Comparison of ENCODE assay signal across 9 cellular contexts in genomic region chr9:91680998-91681397, GRCh38.
DNase-seq lines count a peak whose midpoint lies in the region; ATAC-seq and TF ChIP-seq lines count a peak whose summit lies in the region.
"Had no signal": no experiment of that assay in that cellular context is flagged by ENCODE, and none has a peak within 500 bp of the region (broad histone marks: within the 10 kb centered on the region; RNA-seq: fewer than 3 reads in every experiment).

No MANE protein-coding gene starts in this region.

- no peak overlapping the region for H3K27ac Mint-ChIP-seq in activated CD4-positive, alpha-beta T cell treated with anti-CD3 and anti-CD28 coated beads, Interleukin-2, amount 10 ng/mL, durations not matched to agents 7 days and 5 days
- H3K27ac Mint-ChIP-seq: CD8-positive, alpha-beta T cell had no signal

- H3K18ac ChIP-seq in mesenchymal stem cell (ENCODE audit: low read depth in 1 of 2, low read length in 2 of 2), result no peak overlapping the region

- H3K9me3 ChIP-seq in GM23248 (ENCODE audit: low read depth), result no peaks in the 10 kb centered on the region
- H3K9me3 ChIP-seq in OCI-LY3 (ENCODE audit: insufficient read depth, low read length), result no peaks in the 10 kb centered on the region
- H3K9me3 ChIP-seq in mesenchymal stem cell (ENCODE audit: control insufficient read depth, low read length), result no peaks in the 10 kb centered on the region

- H3K36me3 ChIP-seq in ACC112 (ENCODE audit: insufficient read depth, low read length) (no peaks in the 10 kb centered on the region), GM23248 (ENCODE audit: low read depth) (no peaks in the 10 kb centered on the region), OCI-LY3 (replicated peaks; ENCODE audit: low read depth, low read length) (no peaks in the 10 kb centered on the region), mesenchymal stem cell (ENCODE audit: control insufficient read depth in 1 of 2, insufficient read depth in 2 of 2, low read depth in 1 of 2, low read length in 2 of 2) (no peaks in the 10 kb centered on the region)

- 87 to 90% methylated on average over 11 to 15 of the region's 15 CpGs for WGBS in GM23248 (ENCODE audit: low coverage in 1 of 2, low lambda C conversion rate in 2 of 2, missing lambda C conversion rate in 2 of 2), 2 experiments
- WGBS in mesenchymal stem cell, result 92% methylated on average over 15 of the region's 15 CpGs

- no peak overlapping the region for H3K23ac ChIP-seq in mesenchymal stem cell (ENCODE audit: low read length in 2 of 2)

- H3K36me3 Mint-ChIP-seq in activated CD4-positive, alpha-beta T cell treated with anti-CD3 and anti-CD28 coated beads, Interleukin-2, amount 10 ng/mL, durations not matched to agents 7 days and 5 days (ENCODE audit: low read depth), result no peaks in the 10 kb centered on the region
- H3K36me3 Mint-ChIP-seq: CD14-positive monocyte; CD8-positive, alpha-beta T cell had no signal

- no peak overlapping the region for H4K8ac ChIP-seq in mesenchymal stem cell (ENCODE audit: low read length)

- H2BK5ac ChIP-seq in mesenchymal stem cell (ENCODE audit: low read depth, low read length, poor library complexity, severe bottlenecking), result no peak overlapping the region

- H3K4me1 Mint-ChIP-seq in activated CD4-positive, alpha-beta T cell treated with anti-CD3 and anti-CD28 coated beads, Interleukin-2, amount 10 ng/mL, durations not matched to agents 7 days and 5 days, result peaks cover 4% of the 10 kb centered on the region

- POLR2A ChIA-PET in activated CD4-positive, alpha-beta T cell treated with anti-CD3 and anti-CD28 coated beads, Interleukin-2, amount 10 ng/mL, durations not matched to agents 7 days and 5 days (lab: Charles Lee), result no interaction called here

- H3K27me3 ChIP-seq in ACC112 (ENCODE audit: insufficient read depth, low read length) (no peaks in the 10 kb centered on the region), GM23248 (replicated peaks; ENCODE audit: insufficient read depth) (no peaks in the 10 kb centered on the region), OCI-LY3 (ENCODE audit: low read depth, low read length) (peaks cover 30% of the 10 kb centered on the region), mesenchymal stem cell (ENCODE audit: control insufficient read depth in 1 of 2, insufficient read depth in 1 of 2, low read length in 2 of 2) (no peaks in the 10 kb centered on the region)

- no peak overlapping the region for H2BK12ac ChIP-seq in mesenchymal stem cell (ENCODE audit: low read length in 2 of 2)

- H3K4me3 ChIP-seq in ACC112 (ENCODE audit: low read depth, low read length), result no peak overlapping the region
- no peak overlapping the region for H3K4me3 ChIP-seq in GM23248
- H3K4me3 ChIP-seq in OCI-LY3 (ENCODE audit: low read length), result peak overlapping the region; percentile 80
- no peak overlapping the region for H3K4me3 ChIP-seq in mesenchymal stem cell (ENCODE audit: insufficient read depth in 1 of 2, low read depth in 1 of 2, low read length in 2 of 2)

- H3K79me1 ChIP-seq in mesenchymal stem cell (replicated peaks; ENCODE audit: low read length, poor library complexity, severe bottlenecking), result no peaks in the 10 kb centered on the region

- CTCF ChIA-PET in activated CD4-positive, alpha-beta T cell treated with anti-CD3 and anti-CD28 coated beads, Interleukin-2, amount 10 ng/mL, durations not matched to agents 7 days and 5 days (lab: Charles Lee), result no interaction called here

- H3K79me2 ChIP-seq in ACC112 (ENCODE audit: control insufficient read depth, insufficient read depth, low read length, unreplicated experiment), result no peaks in the 10 kb centered on the region
- H3K79me2 ChIP-seq in GM23248 (ENCODE audit: insufficient read depth), result no peaks in the 10 kb centered on the region
- no peaks in the 10 kb centered on the region for H3K79me2 ChIP-seq in OCI-LY3 (ENCODE audit: low read length)

- peaks cover 29% of the 10 kb centered on the region for H3K27me3 Mint-ChIP-seq in activated CD4-positive, alpha-beta T cell treated with anti-CD3 and anti-CD28 coated beads, Interleukin-2, amount 10 ng/mL, durations not matched to agents 7 days and 5 days

- H4K91ac ChIP-seq in mesenchymal stem cell (ENCODE audit: low read length), result no peak overlapping the region

- H4K20me1 ChIP-seq in GM23248 (ENCODE audit: insufficient read depth) (no peaks in the 10 kb centered on the region), OCI-LY3 (ENCODE audit: insufficient read depth, low read length) (no peaks in the 10 kb centered on the region)

- H3K14ac ChIP-seq in mesenchymal stem cell (ENCODE audit: low read length in 2 of 2), result no peak overlapping the region

- H2AFZ ChIP-seq in ACC112 (ENCODE audit: low read length, unreplicated experiment) (peak overlapping the region; percentile 15), GM23248 (peak overlapping the region; percentile 86), OCI-LY3 (ENCODE audit: low read depth, low read length) (peak overlapping the region; percentile 86; the same call in 1 of the 2 replicates), mesenchymal stem cell (ENCODE audit: low read depth, low read length) (no peak overlapping the region)

- H3K9me3 Mint-ChIP-seq in activated CD4-positive, alpha-beta T cell treated with anti-CD3 and anti-CD28 coated beads, Interleukin-2, amount 10 ng/mL, durations not matched to agents 7 days and 5 days, result no peaks in the 10 kb centered on the region
- H3K9me3 Mint-ChIP-seq: CD14-positive monocyte; CD8-positive, alpha-beta T cell had no signal

- H3K9me2 ChIP-seq in GM23248 (ENCODE audit: insufficient read depth), result no peaks in the 10 kb centered on the region

- H2BK120ac ChIP-seq in mesenchymal stem cell (ENCODE audit: low read depth, low read length), result no peak overlapping the region

- ATAC-seq in HG03039 (IDR thresholded peaks at IDR 0.05; ENCODE audit: unreplicated experiment), result no peak

- DNase-seq in GM23248, result no peak
- DNase-seq in mesenchymal stem cell, result no peak
- no peak for DNase-seq in SKM-1 (lab: John Stamatoyannopoulos, UW; ENCODE audit: unreplicated experiment)
- no peak for DNase-seq in activated CD4-positive, alpha-beta T cell treated with anti-CD3 and anti-CD28 coated beads, Interleukin-2, amount 10 ng/mL, durations not matched to agents 7 days and 5 days

- no peak overlapping the region; the same call in 1 of the 2 replicates for H3K9ac ChIP-seq in GM23248
- peak overlapping the region; percentile 48; the same call in 1 of the 2 replicates for H3K9ac ChIP-seq in OCI-LY3 (ENCODE audit: low read length)
- H3K9ac ChIP-seq in mesenchymal stem cell (ENCODE audit: low read length), result peak overlapping the region; percentile 69

- H3K4me2 ChIP-seq in GM23248 (ENCODE audit: unreplicated experiment), result peak overlapping the region; percentile 94
- H3K4me2 ChIP-seq in OCI-LY3 (ENCODE audit: low read length), result peak overlapping the region; percentile 98
- no peak overlapping the region for H3K4me2 ChIP-seq in mesenchymal stem cell (ENCODE audit: low read length, poor library complexity, severe bottlenecking)

- in situ Hi-C loops in GM23248 (cut with MboI), result no loop called here

- peaks cover 21% of the 10 kb centered on the region for H3F3A ChIP-seq in GM23248 (ENCODE audit: insufficient read depth)

- no peak overlapping the region for H3K27ac ChIP-seq in ACC112 (ENCODE audit: low read depth, low read length)
- no peak overlapping the region for H3K27ac ChIP-seq in GM23248
- no peak overlapping the region for H3K27ac ChIP-seq in OCI-LY3 (ENCODE audit: low read length)
- no peak overlapping the region for H3K27ac ChIP-seq in mesenchymal stem cell (ENCODE audit: low read length, poor library complexity, severe bottlenecking)

- H3K4ac ChIP-seq in mesenchymal stem cell (ENCODE audit: low read depth in 1 of 2, low read length in 2 of 2), result no peak overlapping the region

- peaks cover 27% of the 10 kb centered on the region for H3K4me1 ChIP-seq in ACC112 (ENCODE audit: control insufficient read depth, insufficient read depth, low read length, unreplicated experiment)
- peaks cover 27% of the 10 kb centered on the region for H3K4me1 ChIP-seq in GM23248 (ENCODE audit: insufficient read depth)
- peaks cover 3% of the 10 kb centered on the region; the same call in 1 of the 2 replicates for H3K4me1 ChIP-seq in OCI-LY3 (ENCODE audit: low read length)
- peaks cover 6% of the 10 kb centered on the region for H3K4me1 ChIP-seq in mesenchymal stem cell (ENCODE audit: control insufficient read depth, insufficient read depth, low read depth, low read length)

- no peak overlapping the region for H2BK15ac ChIP-seq in mesenchymal stem cell (ENCODE audit: low read depth, poor library complexity, severe bottlenecking)

- H3K4me3 Mint-ChIP-seq in activated CD4-positive, alpha-beta T cell treated with anti-CD3 and anti-CD28 coated beads, Interleukin-2, amount 10 ng/mL, durations not matched to agents 7 days and 5 days, result no peak overlapping the region

- no peak overlapping the region for H2AK5ac ChIP-seq in mesenchymal stem cell (ENCODE audit: low read length, severe bottlenecking)

- no peak for TF ChIP-seq CTCF in OCI-LY3 (IDR thresholded peaks at IDR 0.05; ENCODE audit: low read depth, low read length)
